24 cellular contexts compared by ENCODE assay signal in the genomic region with DNA sequence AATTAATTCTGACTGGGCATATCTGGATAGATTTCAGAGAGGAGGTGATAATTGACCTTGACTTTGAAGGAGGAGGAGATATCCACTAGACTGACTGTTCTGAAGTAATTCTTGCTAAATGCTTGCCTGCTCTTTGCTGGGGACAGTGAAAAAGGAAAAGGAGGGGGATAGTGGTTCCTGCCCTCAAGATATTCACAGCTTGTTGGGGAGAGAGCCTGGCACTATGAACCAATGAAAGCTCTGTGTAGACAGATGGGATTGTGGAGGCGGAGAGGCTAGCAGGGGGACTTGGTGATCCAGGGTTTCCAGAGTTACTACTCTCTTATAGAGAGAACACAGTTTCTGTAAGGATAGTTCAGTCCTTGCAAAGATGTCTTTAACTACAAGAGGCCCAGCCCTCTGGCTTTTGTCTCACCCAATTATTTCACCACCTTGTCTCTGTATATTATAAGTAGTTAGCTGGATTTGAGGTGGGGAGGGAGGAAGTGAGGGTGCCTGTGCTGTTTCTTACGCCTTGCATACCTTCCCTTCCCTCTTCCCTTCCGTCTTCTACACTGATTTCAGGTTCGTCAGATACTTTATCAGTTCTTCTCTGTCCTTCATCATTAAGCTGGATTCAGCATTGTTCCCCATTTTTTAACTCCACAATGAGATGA.
DNase-seq lines count a peak whose midpoint lies in the region; FAIRE-seq and TF ChIP-seq lines count a peak whose summit lies in the region.
"Had no signal": no experiment of that assay in that cellular context is flagged by ENCODE, and none has a peak within 500 bp of the region (broad histone marks: within the 10 kb centered on the region; RNA-seq: fewer than 3 reads in every experiment).

No MANE protein-coding gene starts in this region.

- DNase-seq in DMS 273 (lab: John Stamatoyannopoulos, UW; ENCODE audit: unreplicated experiment) = peak; percentile 77
- DNase-seq in GM19239 (ENCODE audit: insufficient read length, low spot score) = no peak
- DNase-seq in NOMO-1 (lab: John Stamatoyannopoulos, UW; ENCODE audit: unreplicated experiment in 2 of 2) = peak; percentile 42 to 58
- DNase-seq in glutamatergic neuron = no peak
- no peak for DNase-seq in GM10248 (ENCODE audit: extremely low spot score)
- DNase-seq in NCI-H146 treated with DMSO at 0.1 percent for 48 hours (lab: John Stamatoyannopoulos, UW; ENCODE audit: unreplicated experiment) = no peak
- no peak for DNase-seq in NCI-H748 treated with DMSO at 0.1 percent for 48 hours (lab: John Stamatoyannopoulos, UW)
- DNase-seq: activated CD4-positive, alpha-beta T cell treated with anti-CD3 and anti-CD28 coated beads for 4 hours; activated gamma-delta T cell; activated T-cell treated with anti-CD3 and anti-CD28 coated beads, Interleukin-2, amount 50 U/mL, for 1 hour; Calu3; effector memory CD4-positive, alpha-beta T cell; immature natural killer cell; left cardiac atrium; MG63; NCI-H1417; NCI-H2081 treated with DMSO at 0.1 percent for 48 hours; NCI-H2227 treated with DMSO at 0.1 percent for 48 hours; occipital lobe; stimulated activated CD4-positive, alpha-beta T cell treated with anti-CD3 and anti-CD28 coated beads, Interleukin-4, amount 100 ng/mL, for 4 hours had no signal

- no peak overlapping the region for H3K4me3 Mint-ChIP-seq in glutamatergic neuron (ENCODE audit: unreplicated experiment)
- H3K4me3 Mint-ChIP-seq: CD14-positive monocyte had no signal

- H3K36me3 Mint-ChIP-seq in glutamatergic neuron (ENCODE audit: unreplicated experiment) = no peaks in the 10 kb centered on the region
- H3K36me3 Mint-ChIP-seq: natural killer cell treated with Interleukin-12 subunit alpha and Interleukin-12 subunit beta and Interleukin-15 and Interleukin-18, amount 100 ng/mL, for 72 hours had no signal

- POLR2A ChIA-PET in GM10248 (lab: Yijun Ruan, JAX) = no interaction called here

- H3K4me1 Mint-ChIP-seq in glutamatergic neuron (ENCODE audit: low read depth, unreplicated experiment) = peaks cover 32% of the 10 kb centered on the region

- no peak for TF ChIP-seq CTCF in glutamatergic neuron (IDR thresholded peaks at IDR 0.05; ENCODE audit: partially characterized antibody, unreplicated experiment)
- no peak for TF ChIP-seq CTCF in GM10248 (IDR thresholded peaks at IDR 0.05; ENCODE audit: control extremely low read depth, extremely low read depth, low read depth, missing control alignments)

- H3K27me3 Mint-ChIP-seq in glutamatergic neuron (ENCODE audit: unreplicated experiment) = peaks cover 9% of the 10 kb centered on the region

- H3K9me3 Mint-ChIP-seq in glutamatergic neuron (ENCODE audit: unreplicated experiment) = peaks cover 9% of the 10 kb centered on the region
- H3K9me3 Mint-ChIP-seq: CD14-positive monocyte; immature natural killer cell; natural killer cell treated with Interleukin-12 subunit alpha and Interleukin-12 subunit beta and Interleukin-15 and Interleukin-18, amount 100 ng/mL, for 72 hours had no signal

- CTCF ChIA-PET in GM10248 (lab: Yijun Ruan, JAX) = interaction anchor here (1.9 to 4.0 kb wide), 4 partner anchors 8 to 187 kb away, joined by 5 to 30 read pairs (median 9); no protein-coding TSS in a partner anchor

- FAIRE-seq in GM19239 (lab: Jason Lieb, UNC) = peak; percentile 64
- FAIRE-seq: astrocyte, H1 had no signal

- peak overlapping the region; percentile 10 for H3K27ac Mint-ChIP-seq in glutamatergic neuron (ENCODE audit: unreplicated experiment)

Comparison
In these comparisons a context has a peak if more than half of its experiments do, and no peak if none do; other contexts are left out.
1. DNase-seq: peak in DMS 273 (single experiment) and NOMO-1 (2 of 2); none in GM19239 (single experiment), glutamatergic neuron (single experiment), GM10248 (single experiment), NCI-H146 treated with DMSO at 0.1 percent for 48 hours (single experiment) and NCI-H748 treated with DMSO at 0.1 percent for 48 hours (single experiment).